In the genomic region with DNA sequence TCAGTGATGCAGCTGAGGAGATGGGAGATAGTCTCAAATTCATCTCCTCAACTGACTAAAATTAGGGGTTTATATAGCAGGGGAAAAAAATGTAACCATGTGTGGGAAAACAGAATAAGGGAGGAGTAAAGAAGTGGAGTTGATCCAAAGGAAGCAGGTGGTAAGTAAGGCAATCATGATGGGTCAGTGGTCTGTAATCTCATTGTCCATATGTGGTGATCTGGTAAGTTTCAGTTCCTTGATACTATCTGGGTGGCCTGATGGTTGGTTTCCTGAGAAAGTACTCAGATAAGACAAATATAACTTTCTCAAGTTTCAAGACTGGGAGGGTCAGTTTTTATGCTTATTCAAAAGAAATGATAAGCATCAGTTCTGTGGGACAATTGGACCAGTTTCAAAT, we compare ENCODE assay signal across 16 cellular contexts.
"Had no signal": no experiment of that assay in that cellular context is flagged by ENCODE, and none has a peak within 500 bp of the region (broad histone marks: within the 10 kb centered on the region; RNA-seq: fewer than 3 reads in every experiment).

No MANE protein-coding gene starts in this region.

- H3K36me3 ChIP-seq: cardiac muscle cell, tibial nerve, vagina had no signal

- H3K4me2 ChIP-seq: hepatocyte had no signal

- FAIRE-seq: endothelial cell of umbilical vein had no signal

- H2AFZ ChIP-seq: hepatocyte had no signal

- H3K4me1 ChIP-seq: psoas muscle, tibial nerve, vagina had no signal

- H3K9me3 ChIP-seq: psoas muscle, vagina had no signal

- DNase-seq: activated CD4-positive, alpha-beta T cell treated with anti-CD3 and anti-CD28 coated beads, Interleukin-2, amount 50 U/mL, for 48 hours; activated naive CD8-positive, alpha-beta T cell treated with anti-CD3 and anti-CD28 coated beads for 36 hours; amygdala; dermis blood vessel endothelial cell; effector memory CD4-positive, alpha-beta T cell; mesenchymal stem cell; naive thymus-derived CD4-positive, alpha-beta T cell; psoas muscle; right cardiac atrium; stimulated activated CD4-positive, alpha-beta T cell treated with anti-CD3 and anti-CD28 coated beads, Interleukin-2, amount 100 ng/mL, for 48 hours; T1000 had no signal

- H3K4me3 ChIP-seq: cardiac muscle cell, hepatocyte, psoas muscle, tibial nerve, vagina had no signal

- H3K79me2 ChIP-seq: hepatocyte had no signal

- H3K27ac ChIP-seq: cardiac muscle cell, hepatocyte, psoas muscle, tibial nerve, vagina had no signal

- H3K27me3 ChIP-seq: cardiac muscle cell, hepatocyte, tibial nerve, vagina had no signal
